In genomic region chr6:225121-225721, GRCh38 we compare ENCODE assay signal across 8 cellular contexts.
A peak's percentile ranks its signal among the peaks of the same experiment; 100 is the strongest.
DNase-seq lines count a peak whose midpoint lies in the region; ATAC-seq and TF ChIP-seq lines count a peak whose summit lies in the region.

No MANE protein-coding gene starts in this region.

- no peak overlapping the region for H3K4me3 Mint-ChIP-seq in WTC11

- no peaks in the 10 kb centered on the region for H3K79me2 ChIP-seq in mesendoderm (ENCODE audit: control insufficient read depth, insufficient read depth, low read length)

- H3K27me3 Mint-ChIP-seq in WTC11 (ENCODE audit: low read depth): no peaks in the 10 kb centered on the region; the same call in 1 of the 2 replicates

- H2BK5ac ChIP-seq in mesendoderm (ENCODE audit: low read length): no peak overlapping the region

- H3K4ac ChIP-seq in mesendoderm (ENCODE audit: low read depth, low read length): no peak overlapping the region

- H2AK5ac ChIP-seq in mesendoderm (ENCODE audit: low read length): no peak overlapping the region

- no peak overlapping the region for H3K23ac ChIP-seq in mesendoderm (ENCODE audit: low read length)

- no peak for TF ChIP-seq CTCF in WTC11 (IDR thresholded peaks at IDR 0.05)

- no CpG with 5 or more reads among the region's 20 CpGs for WGBS in mesendoderm (ENCODE audit: extremely low coverage, insufficient coverage, low lambda C conversion rate)

- no peak overlapping the region for H3K9ac ChIP-seq in mesendoderm (ENCODE audit: low read length)

- peak; percentile 19 for ATAC-seq in GM21367 (IDR thresholded peaks at IDR 0.05; ENCODE audit: unreplicated experiment)
- no peak for ATAC-seq in WTC11

- H3K36me3 ChIP-seq in effector memory CD4-positive, alpha-beta T cell (ENCODE audit: control insufficient read depth, insufficient read depth, low read length): no peaks in the 10 kb centered on the region
- H3K36me3 ChIP-seq in mesendoderm (ENCODE audit: control insufficient read depth, insufficient read depth, low read length): no peaks in the 10 kb centered on the region

- peaks cover 26% of the 10 kb centered on the region for H3K4me1 Mint-ChIP-seq in WTC11

- peak overlapping the region; percentile 27 for H3K4me3 ChIP-seq in effector memory CD4-positive, alpha-beta T cell (ENCODE audit: insufficient read depth, low read depth, low read length, poor library complexity, severe bottlenecking)
- no peak overlapping the region for H3K4me3 ChIP-seq in mesendoderm (ENCODE audit: low read length)

- peak overlapping the region; percentile 37 for H3K27ac ChIP-seq in effector memory CD4-positive, alpha-beta T cell (ENCODE audit: insufficient read depth, low read length, poor library complexity, severe bottlenecking)
- no peak overlapping the region for H3K27ac ChIP-seq in mesendoderm (ENCODE audit: low read depth, low read length)

- no peak overlapping the region for H2BK120ac ChIP-seq in mesendoderm (ENCODE audit: low read depth, low read length)

- H3K9me3 Mint-ChIP-seq in WTC11: no peaks in the 10 kb centered on the region

- H4K5ac ChIP-seq in mesendoderm (ENCODE audit: low read length): no peak overlapping the region

- H4K8ac ChIP-seq in mesendoderm (ENCODE audit: low read depth, low read length): no peak overlapping the region

- H2BK15ac ChIP-seq in mesendoderm (replicated peaks; ENCODE audit: low read depth): no peak overlapping the region

- H3K18ac ChIP-seq in mesendoderm (ENCODE audit: low read length): no peak overlapping the region

- peak; percentile 72 to 73 for DNase-seq in activated CD4-positive, alpha-beta T cell treated with anti-CD3 and anti-CD28 coated beads for 4 hours
- DNase-seq in effector memory CD4-positive, alpha-beta T cell: peak in 1 of 3 donors; percentile 34
- peak in 2 of 3 experiments; percentile 31 to 43 for DNase-seq in stimulated activated CD4-positive, alpha-beta T cell treated with anti-CD3 and anti-CD28 coated beads, TNF-alpha, amount 100 ng/mL, for 4 hours (ENCODE audit: low read depth in 3 of 3)
- no peak for DNase-seq in mesendoderm
- no peak for DNase-seq in putamen (ENCODE audit: low spot score)
- no peak for DNase-seq in NCI-H526 treated with DMSO at 0.1 percent for 48 hours (lab: John Stamatoyannopoulos, UW)
- no peak for DNase-seq in WTC11 (ENCODE audit: low spot score)

- no peaks in the 10 kb centered on the region for H3K36me3 Mint-ChIP-seq in WTC11

- CTCF ChIA-PET in WTC11 (lab: Charles Lee): interaction anchor here (3.4 kb wide), 1 partner anchor 8 kb away, joined by 23 read pairs; no protein-coding TSS in a partner anchor

- H3K9me3 ChIP-seq in effector memory CD4-positive, alpha-beta T cell (ENCODE audit: control insufficient read depth, low read length): no peaks in the 10 kb centered on the region

- no peaks in the 10 kb centered on the region for H3K79me1 ChIP-seq in mesendoderm (ENCODE audit: low read length)

- no peaks in the 10 kb centered on the region for H3K27me3 ChIP-seq in effector memory CD4-positive, alpha-beta T cell (replicated peaks; ENCODE audit: control insufficient read depth, insufficient read depth, low read length, poor library complexity, severe bottlenecking)
- no peaks in the 10 kb centered on the region for H3K27me3 ChIP-seq in mesendoderm (ENCODE audit: insufficient read depth, low read length, poor library complexity)

- H3K4me2 ChIP-seq in mesendoderm (ENCODE audit: low read length): no peak overlapping the region

- peaks cover 10% of the 10 kb centered on the region for H3K4me1 ChIP-seq in effector memory CD4-positive, alpha-beta T cell (ENCODE audit: control insufficient read depth, insufficient read depth, low read length, poor library complexity, severe bottlenecking)
- no peaks in the 10 kb centered on the region for H3K4me1 ChIP-seq in mesendoderm (ENCODE audit: control insufficient read depth, low read depth, low read length)

- H3K27ac Mint-ChIP-seq in WTC11: no peak overlapping the region

- POLR2A ChIA-PET in WTC11 (lab: Charles Lee): interaction anchor here (0.9 kb wide), 1 partner anchor 167 kb away, joined by 3 read pairs; no protein-coding TSS in a partner anchor

- H3K56ac ChIP-seq in mesendoderm (ENCODE audit: low read length): no peak overlapping the region

TF ChIP-seq in WTC11, 78 proteins besides CTCF, POLR2A, EP300 and RAD21 (continues in another document):
- TF ChIP-seq NFE2L1 (CRISPR knock-in tag; IDR thresholded peaks at IDR 0.05): no peak
- no peak for TF ChIP-seq E2F5 (CRISPR knock-in tag; IDR thresholded peaks at IDR 0.05)
- TF ChIP-seq, protein P1, sequence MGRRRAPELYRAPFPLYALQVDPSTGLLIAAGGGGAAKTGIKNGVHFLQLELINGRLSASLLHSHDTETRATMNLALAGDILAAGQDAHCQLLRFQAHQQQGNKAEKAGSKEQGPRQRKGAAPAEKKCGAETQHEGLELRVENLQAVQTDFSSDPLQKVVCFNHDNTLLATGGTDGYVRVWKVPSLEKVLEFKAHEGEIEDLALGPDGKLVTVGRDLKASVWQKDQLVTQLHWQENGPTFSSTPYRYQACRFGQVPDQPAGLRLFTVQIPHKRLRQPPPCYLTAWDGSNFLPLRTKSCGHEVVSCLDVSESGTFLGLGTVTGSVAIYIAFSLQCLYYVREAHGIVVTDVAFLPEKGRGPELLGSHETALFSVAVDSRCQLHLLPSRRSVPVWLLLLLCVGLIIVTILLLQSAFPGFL (CRISPR knock-in tag; IDR thresholded peaks at IDR 0.05; ENCODE audit: borderline replicate concordance): no peak
- no peak for TF ChIP-seq CBFB (CRISPR knock-in tag; IDR thresholded peaks at IDR 0.05; ENCODE audit: low read depth)
- TF ChIP-seq PRDM15 (CRISPR knock-in tag; IDR thresholded peaks at IDR 0.05): no peak
- TF ChIP-seq GABPB1 (CRISPR knock-in tag; IDR thresholded peaks at IDR 0.05): no peak
- TF ChIP-seq USF2 (CRISPR knock-in tag; IDR thresholded peaks at IDR 0.05): no peak
- TF ChIP-seq ATF2 (CRISPR knock-in tag; IDR thresholded peaks at IDR 0.05; ENCODE audit: borderline replicate concordance, low read depth): no peak

Comparison
In these comparisons a context has a peak if more than half of its experiments do, and no peak if none do; other contexts are left out.
1. DNase-seq: peak in activated CD4-positive, alpha-beta T cell treated with anti-CD3 and anti-CD28 coated beads for 4 hours (2 of 2) and stimulated activated CD4-positive, alpha-beta T cell treated with anti-CD3 and anti-CD28 coated beads, TNF-alpha, amount 100 ng/mL, for 4 hours (2 of 3); none in mesendoderm (single experiment), putamen (single experiment), NCI-H526 treated with DMSO at 0.1 percent for 48 hours (single experiment) and WTC11 (single experiment).